ENCODE assay signal across 8 cellular contexts in the genomic region with DNA sequence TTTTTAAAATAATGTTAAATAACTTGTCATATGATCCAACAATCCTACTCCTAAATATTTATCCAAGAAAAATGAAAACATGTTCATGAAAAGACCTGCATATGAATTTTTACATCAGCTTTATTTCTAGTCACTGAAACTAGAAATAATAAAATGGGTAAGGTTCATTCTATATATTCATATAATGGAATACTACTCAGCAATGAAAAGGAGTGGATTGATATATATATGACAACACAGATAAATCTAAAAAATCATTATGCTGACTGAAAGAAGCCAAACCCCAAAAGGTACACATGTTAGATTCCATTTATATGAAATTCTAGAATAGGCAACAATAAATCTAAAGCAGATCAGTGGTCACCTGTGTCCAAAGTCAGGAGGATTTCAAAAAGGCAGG.
"Had no signal": no experiment of that assay in that cellular context is flagged by ENCODE, and none has a peak within 500 bp of the region (broad histone marks: within the 10 kb centered on the region; RNA-seq: fewer than 3 reads in every experiment).

No MANE protein-coding gene starts in this region.

- FAIRE-seq: HepG2, HTR-8/SVneo had no signal

- H3K4me3 Mint-ChIP-seq: IgD-negative memory B cell had no signal

- ATAC-seq: HepG2 had no signal

- H3K9ac ChIP-seq: KMS-11 had no signal

- H3K4me1 Mint-ChIP-seq: IgD-negative memory B cell had no signal

- H3K36me3 Mint-ChIP-seq: IgD-negative memory B cell had no signal

- H3K27ac ChIP-seq: HL-60, KMS-11 had no signal

- H3K4me2 ChIP-seq: KMS-11 had no signal

- H3K27ac Mint-ChIP-seq: IgD-negative memory B cell had no signal

- DNase-seq: IMR-90, KBM-7, KG1 had no signal
